Comparison of ENCODE assay signal across 9 cellular contexts in the genomic region with DNA sequence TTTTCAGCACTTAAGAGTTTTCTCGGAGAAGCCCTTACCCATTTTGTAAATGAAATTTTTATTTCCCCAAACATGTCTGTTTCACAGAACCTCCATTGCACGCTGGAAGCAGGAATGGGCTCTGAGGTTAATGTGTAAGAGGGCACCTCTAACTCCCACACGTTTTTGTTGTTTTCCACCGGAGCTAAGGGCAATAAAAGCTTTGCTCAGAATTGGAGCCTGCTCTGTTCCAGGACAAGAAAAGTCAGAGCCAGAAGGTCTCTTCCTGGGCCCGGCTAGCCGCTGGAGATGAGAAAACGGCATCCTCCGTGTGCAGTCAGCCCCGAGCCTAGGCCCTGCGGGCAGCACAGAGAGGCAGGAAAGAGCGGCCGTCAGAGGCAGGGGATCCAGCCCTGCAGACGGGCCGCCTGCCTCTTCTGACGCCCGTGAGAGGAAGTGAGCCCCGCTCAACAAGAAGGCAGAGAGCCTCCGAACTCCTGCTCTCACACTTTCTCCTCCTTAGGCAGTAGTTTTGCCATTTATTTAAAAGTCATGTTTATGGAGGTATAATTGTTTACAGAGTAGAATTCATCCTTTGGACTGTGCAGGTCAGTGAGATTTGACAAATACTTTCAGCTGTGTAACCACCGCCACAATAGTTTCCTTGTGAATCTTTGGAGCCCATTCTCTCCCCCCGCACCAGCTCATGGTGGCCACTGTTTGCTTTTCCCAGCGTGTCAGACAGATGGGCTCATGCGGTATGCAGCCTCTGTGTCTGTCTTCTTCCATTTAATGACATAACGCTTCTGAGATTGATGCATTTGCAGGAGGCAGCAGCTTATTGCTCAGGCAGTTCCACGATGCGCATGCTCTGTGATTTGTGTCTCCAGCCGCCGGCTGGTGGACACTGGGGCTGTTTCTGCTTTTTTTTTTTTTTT.
DNase-seq lines count a peak whose midpoint lies in the region; ATAC-seq and TF ChIP-seq lines count a peak whose summit lies in the region.
"Had no signal": no experiment of that assay in that cellular context is flagged by ENCODE, and none has a peak within 500 bp of the region (broad histone marks: within the 10 kb centered on the region; RNA-seq: fewer than 3 reads in every experiment).

No MANE protein-coding gene starts in this region.

- H3K4me3 ChIP-seq in SJCRH30 (no peak overlapping the region), right cardiac atrium (ENCODE audit: low read length) (no peak overlapping the region), gastrocnemius medialis (peak overlapping the region; percentile 24 to 47 (median 28)), tibial artery (no peak overlapping the region)

- ATAC-seq in right cardiac atrium: peak in 1 of 2 donors; percentile 65
- ATAC-seq in gastrocnemius medialis: no peak

- 55% methylated on average over 27 of the region's 27 CpGs for WGBS in right cardiac atrium

- H3K36me3 ChIP-seq in SJCRH30 (no peaks in the 10 kb centered on the region), gastrocnemius medialis (no peaks in the 10 kb centered on the region), tibial artery (no peaks in the 10 kb centered on the region)

- DNase-seq in NCI-H1092 (lab: John Stamatoyannopoulos, UW) (peak; percentile 89), SJCRH30 (peak; percentile 16 to 25), right cardiac atrium (peak in 1 of 3 donors; percentile 65), gastrocnemius medialis (no peak), tibial artery (no peak), EL (no peak), activated T-cell treated with anti-CD3 and anti-CD28 coated beads for 4 hours (no peak)
- DNase-seq in stimulated activated CD4-positive, alpha-beta T cell treated with anti-CD3 and anti-CD28 coated beads, Interleukin-4, amount 100 ng/mL, for 24 hours: no peak
- DNase-seq: IMR-90 had no signal

- intact Hi-C loops in right cardiac atrium (cut with DNase I) (no loop called here), gastrocnemius medialis (cut with DNase I; ENCODE audit: low total_unique reads) (no loop called here), tibial artery (cut with DNase I; ENCODE audit: low total_unique reads) (no loop called here)

- H3K9me3 ChIP-seq in SJCRH30 (replicated peaks) (no peaks in the 10 kb centered on the region), right cardiac atrium (ENCODE audit: control insufficient read depth, low read length) (peaks cover 2% of the 10 kb centered on the region), gastrocnemius medialis (peaks cover 0 to 7% (median 0%) of the 10 kb centered on the region in 3 donors), tibial artery (peaks cover 0 to 7% (median 0%) of the 10 kb centered on the region in 3 donors)

- in situ Hi-C loops in gastrocnemius medialis (cut with MboI; ENCODE audit: low sequenced_read_pairs in 4 of 4): no loop called here

- TF ChIP-seq CTCF in gastrocnemius medialis (IDR thresholded peaks at IDR 0.05 in 4 of 5, conservative IDR thresholded peaks at IDR 0.05 in 1 of 5) (no peak), tibial artery (IDR thresholded peaks at IDR 0.05) (no peak)

- H3K27ac ChIP-seq in SJCRH30 (no peak overlapping the region), right cardiac atrium (ENCODE audit: low read length) (peak overlapping the region; percentile 53), gastrocnemius medialis (peak overlapping the region in 3 of 4 donors; percentile 24 to 43 (median 27)), tibial artery (no peak overlapping the region)

- H3K27me3 ChIP-seq in SJCRH30: no peaks in the 10 kb centered on the region
- no peaks in the 10 kb centered on the region for H3K27me3 ChIP-seq in right cardiac atrium (ENCODE audit: control insufficient read depth, insufficient read depth)
- peaks cover 0 to 5% (median 0%) of the 10 kb centered on the region in 3 donors for H3K27me3 ChIP-seq in gastrocnemius medialis
- no peaks in the 10 kb centered on the region for H3K27me3 ChIP-seq in tibial artery

- no peak for TF ChIP-seq POLR2A in gastrocnemius medialis (IDR thresholded peaks at IDR 0.05)

- H3K4me1 ChIP-seq in SJCRH30 (no peaks in the 10 kb centered on the region), right cardiac atrium (ENCODE audit: control insufficient read depth, insufficient read depth, low read length) (peaks cover 3% of the 10 kb centered on the region), gastrocnemius medialis (no peaks in the 10 kb centered on the region), tibial artery (peaks cover 0 to 8% (median 0%) of the 10 kb centered on the region in 4 donors)

Comparison
In these comparisons a context has a peak if more than half of its experiments do, and no peak if none do; other contexts are left out.
1. DNase-seq: peak in NCI-H1092 (single experiment) and SJCRH30 (2 of 2); none in gastrocnemius medialis (0 of 2), tibial artery (0 of 2), stimulated activated CD4-positive, alpha-beta T cell treated with anti-CD3 and anti-CD28 coated beads, Interleukin-4, amount 100 ng/mL, for 24 hours (single experiment), EL (single experiment) and activated T-cell treated with anti-CD3 and anti-CD28 coated beads for 4 hours (single experiment).
2. H3K27ac ChIP-seq: peak in right cardiac atrium (single experiment) and gastrocnemius medialis (3 of 4); none in SJCRH30 (single experiment) and tibial artery (0 of 2).
3. H3K4me3 ChIP-seq: peak in gastrocnemius medialis (4 of 4); none in SJCRH30 (single experiment), right cardiac atrium (single experiment) and tibial artery (0 of 2).